Comparison of ENCODE assay signal across 1 cellular context in genomic region chr1:77220687-77221463, GRCh38.
TF ChIP-seq lines count a peak whose summit lies in the region.

No MANE protein-coding gene starts in this region.

TF ChIP-seq in IMR-90, 13 proteins besides CTCF, POLR2A, EP300 and RAD21 (continued from another document):
- TF ChIP-seq ELK1 (IDR thresholded peaks at IDR 0.05; ENCODE audit: borderline replicate concordance, low read depth, low read length) (no peak), MAZ (IDR thresholded peaks at IDR 0.05; ENCODE audit: borderline replicate concordance, low read depth, low read length) (no peak), FOS (IDR thresholded peaks at IDR 0.05; ENCODE audit: low read depth, low read length) (peak; percentile 22; the same call in 1 of the 2 replicates), SMC3 (IDR thresholded peaks at IDR 0.05; ENCODE audit: low read depth, low read length) (no peak), CHD1 (IDR thresholded peaks at IDR 0.05; ENCODE audit: low read depth, low read length) (no peak), RCOR1 (IDR thresholded peaks at IDR 0.05; ENCODE audit: insufficient replicate concordance, low read length) (no peak)
TF ChIP-seq in IMR-90: peak in this region for 2.
